23 cellular contexts compared by ENCODE assay signal in the genomic region with DNA sequence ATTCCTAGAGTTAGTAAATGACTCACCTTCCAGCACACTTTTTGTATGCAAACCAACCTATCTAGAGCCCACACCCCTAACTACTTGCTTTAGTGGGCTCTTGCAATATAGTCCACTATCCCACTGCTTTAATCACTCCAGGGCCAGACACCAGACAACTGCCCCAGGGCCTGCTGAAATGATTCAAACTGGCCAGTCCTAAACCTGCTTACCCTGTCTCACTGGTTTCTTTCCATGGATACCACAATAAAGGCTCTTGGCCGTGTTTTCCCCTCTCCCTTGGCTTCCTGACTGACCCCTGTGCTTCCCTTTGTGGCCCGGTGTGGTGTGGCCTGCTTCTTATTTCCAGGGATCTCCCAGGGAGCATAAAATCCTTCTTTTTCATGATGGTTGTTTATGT. TPM values are rescaled to one million over a fixed set of nuclear protein-coding genes. Genes with fewer than 3 reads are reported as not detected.
A peak's percentile ranks its signal among the peaks of the same experiment; 100 is the strongest.
DNase-seq lines count a peak whose midpoint lies in the region; ATAC-seq and TF ChIP-seq lines count a peak whose summit lies in the region.
"Had no signal": no experiment of that assay in that cellular context is flagged by ENCODE, and none has a peak within 500 bp of the region (broad histone marks: within the 10 kb centered on the region; RNA-seq: fewer than 3 reads in every experiment).

No MANE protein-coding gene starts in this region.

- H3F3A ChIP-seq in PC-3 (ENCODE audit: low read length, unreplicated experiment) = no peaks in the 10 kb centered on the region

- no peak overlapping the region for H3K23ac ChIP-seq in trophoblast cell (ENCODE audit: low read length)

- H3K79me2 ChIP-seq in mammary epithelial cell (ENCODE audit: insufficient read depth, low read length) (no peaks in the 10 kb centered on the region), PC-3 (ENCODE audit: low read length) (no peaks in the 10 kb centered on the region), trophoblast cell (ENCODE audit: control insufficient read depth, insufficient read depth, low read length, poor library complexity) (no peaks in the 10 kb centered on the region)

- H2BK120ac ChIP-seq in trophoblast cell (ENCODE audit: insufficient read depth, low read length, poor library complexity) = no peak overlapping the region

- BruUV-seq in mammary epithelial cell (replicated peaks; lab: Mats Ljungman, UMichigan) = no TSS peak
- BruUV-seq in PC-3 (replicated peaks; lab: Mats Ljungman, UMichigan) = no TSS peak

- H2AK5ac ChIP-seq in trophoblast cell (ENCODE audit: low read length) = no peak overlapping the region

- H2BK12ac ChIP-seq in trophoblast cell (ENCODE audit: low read length) = no peak overlapping the region

- no peaks in the 10 kb centered on the region for H3K36me3 ChIP-seq in mammary epithelial cell (ENCODE audit: insufficient read depth, low read length)
- H3K36me3 ChIP-seq in PC-3 (ENCODE audit: low read depth, low read length) = no peaks in the 10 kb centered on the region
- no peaks in the 10 kb centered on the region for H3K36me3 ChIP-seq in trophoblast cell (ENCODE audit: control insufficient read depth in 1 of 2, insufficient read depth in 2 of 2, low read length in 2 of 2)

- no peak overlapping the region for H2BK5ac ChIP-seq in trophoblast cell (ENCODE audit: low read depth, low read length, poor library complexity)

- no peak overlapping the region for H4K8ac ChIP-seq in trophoblast cell (ENCODE audit: low read depth, low read length)

- no peak overlapping the region for H4K12ac ChIP-seq in trophoblast cell (ENCODE audit: low read depth, low read length)

- dilution Hi-C loops in mammary epithelial cell (cut with HindIII; ENCODE audit: low sequenced_read_pairs) = no loop called here

- TF ChIP-seq CTCF in mammary epithelial cell (conservative IDR thresholded peaks at IDR 0.05 in 1 of 2, IDR thresholded peaks at IDR 0.05 in 1 of 2; ENCODE audit: extremely low read depth in 1 of 2, insufficient read depth in 1 of 2, low read depth in 1 of 2, low read length in 2 of 2) (no peak), PC-3 (conservative IDR thresholded peaks at IDR 0.05; ENCODE audit: low read depth, low read length) (no peak)

- H3K9ac ChIP-seq in mammary epithelial cell (ENCODE audit: insufficient read depth, low read length) (no peak overlapping the region), PC-3 (ENCODE audit: low read length) (no peak overlapping the region), trophoblast cell (ENCODE audit: low read length) (no peak overlapping the region)
- H3K9ac ChIP-seq: GM23248, SK-N-SH had no signal

- H3K9me3 ChIP-seq in mammary epithelial cell (replicated peaks; ENCODE audit: insufficient read depth, low read length) (peaks cover 2% of the 10 kb centered on the region), PC-3 (ENCODE audit: low read length) (no peaks in the 10 kb centered on the region), trophoblast cell (ENCODE audit: insufficient read depth, low read depth, low read length) (peaks cover 2% of the 10 kb centered on the region)
- H3K9me3 ChIP-seq: SK-N-SH had no signal

- H3K18ac ChIP-seq in trophoblast cell (ENCODE audit: low read length) = no peak overlapping the region

- H2AFZ ChIP-seq in mammary epithelial cell (ENCODE audit: low read depth, low read length) (no peak overlapping the region), PC-3 (ENCODE audit: low read length) (no peak overlapping the region), trophoblast cell (ENCODE audit: insufficient read depth, low read length, poor library complexity) (no peak overlapping the region)
- H2AFZ ChIP-seq: GM23248 had no signal

- H4K91ac ChIP-seq in trophoblast cell (ENCODE audit: low read depth, low read length) = no peak overlapping the region

- in situ Hi-C loops in T47D (cut with HindIII; ENCODE audit: low pct_unique_long_range_greater_than_20kb, low sequenced_read_pairs) = no loop called here
- in situ Hi-C loops in mammary epithelial cell (cut with MboI; ENCODE audit: low sequenced_read_pairs in 2 of 2) = no loop called here

- no peak for ATAC-seq in PC-3
- peak; percentile 11 for ATAC-seq in esophagus mucosa
- no peak for ATAC-seq in GM19452 (IDR thresholded peaks at IDR 0.05; ENCODE audit: unreplicated experiment)

- no peak overlapping the region for H3K14ac ChIP-seq in trophoblast cell (ENCODE audit: low read length)

- peaks cover 7% of the 10 kb centered on the region for H3K79me1 ChIP-seq in trophoblast cell (ENCODE audit: low read length)

- no peaks in the 10 kb centered on the region for H3K4me1 ChIP-seq in mammary epithelial cell (ENCODE audit: insufficient read depth, low read length)
- peaks cover 9% of the 10 kb centered on the region for H3K4me1 ChIP-seq in PC-3 (ENCODE audit: insufficient read depth, low read length)
- peaks cover 2 to 5% of the 10 kb centered on the region in 2 experiments for H3K4me1 ChIP-seq in trophoblast cell (ENCODE audit: control insufficient read depth in 1 of 2, insufficient read depth in 2 of 2, low read length in 2 of 2)

- H3K27me3 ChIP-seq in mammary epithelial cell (ENCODE audit: insufficient read depth, low read length) = no peaks in the 10 kb centered on the region
- H3K27me3 ChIP-seq in PC-3 (ENCODE audit: low read length) = no peaks in the 10 kb centered on the region
- H3K27me3 ChIP-seq in trophoblast cell (ENCODE audit: insufficient read depth, low read length) = no peaks in the 10 kb centered on the region

- no peaks in the 10 kb centered on the region for H3K9me2 ChIP-seq in PC-3 (replicated peaks; ENCODE audit: low read length)
- H3K9me2 ChIP-seq: SK-N-SH had no signal

- no peak overlapping the region for H3K4me3 ChIP-seq in mammary epithelial cell (replicated peaks in 1 of 3; ENCODE audit: insufficient read depth in 1 of 3, low read depth in 2 of 3, low read length in 3 of 3)
- H3K4me3 ChIP-seq in PC-3 (ENCODE audit: low read length) = no peak overlapping the region
- no peak overlapping the region for H3K4me3 ChIP-seq in trophoblast cell (ENCODE audit: low read depth, low read length)
- H3K4me3 ChIP-seq: GM23248 had no signal

- no peak overlapping the region for H3K4me2 ChIP-seq in mammary epithelial cell (ENCODE audit: insufficient read depth, low read depth, low read length)
- no peak overlapping the region for H3K4me2 ChIP-seq in PC-3 (ENCODE audit: low read length)
- no peak overlapping the region for H3K4me2 ChIP-seq in trophoblast cell (ENCODE audit: low read length)
- H3K4me2 ChIP-seq: SK-N-SH had no signal

- H3K4ac ChIP-seq in trophoblast cell (ENCODE audit: low read depth, low read length) = no peak overlapping the region

- H3K27ac ChIP-seq in mammary epithelial cell (ENCODE audit: insufficient read depth, low read depth, low read length) (no peak overlapping the region), PC-3 (ENCODE audit: low read length) (no peak overlapping the region), trophoblast cell (ENCODE audit: low read depth, low read length) (peak overlapping the region; percentile 57)
- H3K27ac ChIP-seq: GM23248, HL-60 had no signal

- WGBS in mammary epithelial cell (ENCODE audit: low coverage, missing lambda C conversion rate) = 6% methylated on average over 2 of the region's 2 CpGs
- no CpG with 5 or more reads among the region's 2 CpGs for WGBS in trophoblast cell (ENCODE audit: extremely low coverage, insufficient coverage, insufficient read length)

- CTCF ChIA-PET in mammary epithelial cell (lab: Charles Lee; ENCODE audit: low non-redundant PET) = no interaction called here
- CTCF ChIA-PET in PC-3 (lab: Charles Lee) = no interaction called here

- peak; percentile 15 to 91 for DNase-seq in T47D (ENCODE audit: low read depth in 1 of 2, low spot score in 1 of 2)
- no peak for DNase-seq in mammary epithelial cell
- peak; percentile 62 for DNase-seq in PC-3
- peak; percentile 88 to 94 for DNase-seq in trophoblast cell
- DNase-seq in OCI-M1 (lab: John Stamatoyannopoulos, UW) = no peak
- no peak for DNase-seq in NCI-H2029 treated with DMSO at 0.1 percent for 48 hours (lab: John Stamatoyannopoulos, UW)
- DNase-seq: 8988T, AML-193, EL, GM23248, HCEC 1CT, KBM-7, NCI-H1092 treated with DMSO at 0.1 percent for 48 hours, NCI-H146, NCI-H2029, NCI-H345, NCI-H524 treated with DMSO at 0.1 percent for 48 hours, SIG-M5, SK-N-SH had no signal

- POLR2A ChIA-PET in PC-3 (lab: Charles Lee; ENCODE audit: unreplicated experiment) = no interaction called here

- H4K20me1 ChIP-seq in mammary epithelial cell (ENCODE audit: insufficient read depth, low read length) (no peaks in the 10 kb centered on the region), PC-3 (ENCODE audit: low read length) (no peaks in the 10 kb centered on the region)

- intact Hi-C loops in mammary epithelial cell (cut with micrococcal nuclease) (no loop called here), PC-3 (cut with micrococcal nuclease) (no loop called here)

RNA-seq across cellular contexts. Expression of gene HS6ST3, which starts 14.6 kb away (rescaled TPM):
- total RNA-seq in mammary epithelial cell (under 1 TPM in 1 of 2 donors, not detected in 1; 0.05 TPM), PC-3 (2014; rRNA removed) (0.06 and 0.11 TPM in 2 replicates), esophagus mucosa (not detected)
- polyA plus RNA-seq in mammary epithelial cell = 0.01 TPM
- not detected for polyA minus RNA-seq in mammary epithelial cell
- polyA plus RNA-seq in trophoblast cell (2013) = 0.62 and 0.66 TPM in 2 replicates
- total RNA-seq: HT-29 had no signal
- polyA plus RNA-seq: GM23248 had no signal

RNA-seq across cellular contexts. Expression of gene UGGT2, which starts 51.3 kb away (rescaled TPM):
- total RNA-seq in mammary epithelial cell (10 to 100 TPM; 27.3 to 53.5 TPM), PC-3 (2014; rRNA removed) (12.2 and 24.3 TPM in 2 replicates), esophagus mucosa (13.3 TPM)
- polyA plus RNA-seq in mammary epithelial cell = 9.1 TPM
- polyA minus RNA-seq in mammary epithelial cell = 16.0 TPM
- polyA plus RNA-seq in trophoblast cell (2013) = 15.8 and 17.7 TPM in 2 replicates

Comparison
In these comparisons a context has a peak if more than half of its experiments do, and no peak if none do; other contexts are left out.
1. DNase-seq: peak in T47D (2 of 2), PC-3 (single experiment) and trophoblast cell (2 of 2); none in mammary epithelial cell (single experiment), OCI-M1 (single experiment) and NCI-H2029 treated with DMSO at 0.1 percent for 48 hours (single experiment).